37 cellular contexts compared by ENCODE assay signal in genomic region chr17:72095316-72095715, GRCh38. TPM values are rescaled to one million over a fixed set of nuclear protein-coding genes. Genes with fewer than 3 reads are reported as not detected.
"Had no signal": no experiment of that assay in that cellular context is flagged by ENCODE, and none has a peak within 500 bp of the region (broad histone marks: within the 10 kb centered on the region; RNA-seq: fewer than 3 reads in every experiment).

No MANE protein-coding gene starts in this region.

- H3K4me1 ChIP-seq: adrenal gland, breast epithelium had no signal

- H3K36me3 ChIP-seq: adrenal gland, brain microvascular endothelial cell, breast epithelium had no signal

- H3K27ac ChIP-seq: adrenal gland, body of pancreas, brain microvascular endothelial cell, breast epithelium, VCaP had no signal

- FAIRE-seq: astrocyte, TTC549 had no signal

- DNase-seq: activated B cell treated with CpG ODN at 0.5 μM for 24 hours; activated CD4-positive, alpha-beta memory T cell treated with anti-CD3 and anti-CD28 coated beads for 36 hours; activated CD4-positive, alpha-beta T cell treated with anti-CD3 and anti-CD28 coated beads for 4 hours; activated CD4-positive, alpha-beta T cell treated with anti-CD3 and anti-CD28 coated beads, Interleukin-2, amount 10 ng/mL, durations not matched to agents 24 days and 14 days; activated CD4-positive, alpha-beta T cell treated with anti-CD3 and anti-CD28 coated beads, Interleukin-2, amount 50 U/mL, for 1 hour; activated CD4-positive, alpha-beta T cell treated with anti-CD3 and anti-CD28 coated beads, Interleukin-2, amount 50 U/mL, for 4 hours; activated CD4-positive, CD25-positive, alpha-beta regulatory T cell treated with anti-CD3 and anti-CD28 coated beads, Interleukin-2, amount 50 U/mL, for 72 hours; activated CD8-positive, alpha-beta memory T cell treated with anti-CD3 and anti-CD28 coated beads, Interleukin-2, amount 50 U/mL, for 4 hours; activated CD8-positive, alpha-beta T cell treated with anti-CD3 and anti-CD28 coated beads for 36 hours; activated effector memory CD4-positive, alpha-beta T cell treated with anti-CD3 and anti-CD28 coated beads, Interleukin-2, amount 50 U/mL, for 16 hours; activated gamma-delta T cell treated with Interleukin-2 at 50 U/mL for 16 hours; activated naive CD4-positive, alpha-beta T cell; activated naive CD4-positive, alpha-beta T cell treated with anti-CD3 and anti-CD28 coated beads for 36 hours; activated naive CD4-positive, alpha-beta T cell treated with anti-CD3 and anti-CD28 coated beads, Interleukin-2, amount 50 U/mL, for 16 hours; activated naive CD8-positive, alpha-beta T cell treated with anti-CD3 and anti-CD28 coated beads for 36 hours; activated T-cell treated with anti-CD3 and anti-CD28 coated beads for 4 hours; activated T-cell treated with anti-CD3 and anti-CD28 coated beads, Interleukin-2, amount 50 U/mL, for 1 hour; activated T-cell treated with anti-CD3 and anti-CD28 coated beads, Interleukin-2, amount 50 U/mL, for 4 hours; activated T-cell treated with anti-CD3 and anti-CD28 coated beads, Interleukin-2, amount 50 U/mL, for 72 hours; adrenal gland; amniotic stem cell; aorta; body of pancreas; brain microvascular endothelial cell; central memory CD4-positive, alpha-beta T cell; T-cell; T-helper 17 cell; T-helper 9 cell had no signal

- ATAC-seq: activated CD8-positive, alpha-beta T cell treated with anti-CD3 and anti-CD28 coated beads for 36 hours; activated naive CD4-positive, alpha-beta T cell treated with anti-CD3 and anti-CD28 coated beads, Interleukin-2, amount 50 U/mL, for 72 hours; activated T-cell treated with anti-CD3 and anti-CD28 coated beads, Interleukin-2, amount 50 U/mL, for 4 hours; activated T-cell treated with anti-CD3 and anti-CD28 coated beads, Interleukin-2, amount 50 U/mL, for 72 hours; activated T-helper 17 cell treated with anti-CD3 and anti-CD28 coated beads, Interleukin-2, amount 50 U/mL, for 72 hours; body of pancreas; T-cell; T-helper 17 cell had no signal

- H3K9me3 ChIP-seq: adrenal gland, body of pancreas, breast epithelium had no signal

- H3K27me3 ChIP-seq: adrenal gland, body of pancreas, brain microvascular endothelial cell, breast epithelium had no signal

- H3K4me3 ChIP-seq: adrenal gland, body of pancreas, breast epithelium had no signal

RNA-seq across cellular contexts. Expression of gene SOX9, which starts 25.5 kb away (rescaled TPM):
- total RNA-seq: activated CD4-positive, alpha-beta memory T cell treated with anti-CD3 and anti-CD28 coated beads for 36 hours; activated CD4-positive, alpha-beta T cell treated with anti-CD3 and anti-CD28 coated beads, Interleukin-2, amount 10 ng/mL, durations not matched to agents 24 days and 14 days; activated CD8-positive, alpha-beta memory T cell treated with anti-CD3 and anti-CD28 coated beads for 36 hours; activated CD8-positive, alpha-beta T cell treated with anti-CD3 and anti-CD28 coated beads for 36 hours; activated naive CD4-positive, alpha-beta T cell treated with anti-CD3 and anti-CD28 coated beads for 36 hours; activated naive CD4-positive, alpha-beta T cell treated with anti-CD3 and anti-CD28 coated beads, Interleukin-2, amount 50 U/mL, for 72 hours; activated naive CD8-positive, alpha-beta T cell treated with anti-CD3 and anti-CD28 coated beads for 36 hours; activated T-cell treated with anti-CD3 and anti-CD28 coated beads, Interleukin-2, amount 50 U/mL, for 72 hours; activated T-helper 1 cell treated with anti-CD3 and anti-CD28 coated beads, Interleukin-12 subunit alpha, Interleukin-12 subunit beta, Interleukin-2, Interleukin-4 antibody, amounts not matched to agents 30 ng/mL and 10 ng/mL and 1 ng/mL, durations not matched to agents 14 hours and 24 hours and 36 hours; activated T-helper 17 cell treated with anti-CD3 and anti-CD28 coated beads, Interleukin-2, amount 50 U/mL, for 72 hours; T-helper 1 cell treated with Interleukin-12 subunit alpha and Interleukin-12 subunit beta and Interleukin-4 antibody, amounts not matched to agents 30 ng/mL and 1 ng/mL, for 36 hours; T-helper 17 cell had no signal
